Comparison of ENCODE assay signal across 15 cellular contexts in the genomic region with DNA sequence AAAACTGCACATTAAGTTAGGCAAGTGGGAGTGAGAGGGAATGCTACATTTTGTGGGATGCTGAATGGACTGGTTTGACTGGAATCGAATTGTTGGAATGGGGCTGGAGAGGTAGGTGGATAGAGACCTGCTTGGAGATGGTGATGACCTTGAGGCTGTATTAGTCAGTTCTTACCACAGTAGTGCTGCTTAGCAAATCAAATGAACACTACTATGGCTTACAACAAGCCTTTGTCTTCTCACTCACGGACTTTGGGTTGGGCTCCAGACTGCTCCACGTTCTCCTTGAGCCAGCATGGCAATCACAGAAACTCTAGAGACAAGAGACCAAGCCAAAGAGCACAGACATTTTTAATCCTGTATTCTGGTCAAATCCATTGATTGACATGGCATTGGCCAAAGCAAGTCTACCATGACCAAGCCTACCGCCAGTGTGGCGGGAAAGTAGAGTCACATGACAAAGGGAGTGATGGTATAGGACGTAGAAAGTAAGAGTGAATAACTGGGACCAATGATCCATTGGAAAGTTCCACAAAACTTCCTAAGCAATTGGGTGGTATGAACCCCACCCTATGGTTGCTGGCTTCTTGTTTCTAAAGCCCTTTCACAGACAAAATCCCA.
DNase-seq lines count a peak whose midpoint lies in the region; FAIRE-seq and TF ChIP-seq lines count a peak whose summit lies in the region.
"Had no signal": no experiment of that assay in that cellular context is flagged by ENCODE, and none has a peak within 500 bp of the region (broad histone marks: within the 10 kb centered on the region; RNA-seq: fewer than 3 reads in every experiment).

No MANE protein-coding gene starts in this region.

- no peak for TF ChIP-seq EP300 in H1 (IDR thresholded peaks at IDR 0.05; ENCODE audit: borderline replicate concordance in 1 of 2, low read depth in 2 of 2, low read length in 2 of 2)

- no peak overlapping the region for H3K4me3 ChIP-seq in H1 (ENCODE audit: extremely low read depth in 1 of 4, insufficient read depth in 2 of 4, low read depth in 3 of 4, low read length in 4 of 4)
- H3K4me3 ChIP-seq: HAP-1 had no signal

- H4K91ac ChIP-seq in H1 (replicated peaks; ENCODE audit: insufficient read length, low read length) = no peak overlapping the region

- peaks cover 2% of the 10 kb centered on the region; the same call in 1 of the 2 replicates for H3K23me2 ChIP-seq in H1 (ENCODE audit: low read depth, low read length)

- no peak overlapping the region for H2BK5ac ChIP-seq in H1 (ENCODE audit: low read depth, low read length)

- peaks cover 16 to 24% (median 19%) of the 10 kb centered on the region in 4 experiments for H3K4me1 ChIP-seq in H1 (replicated peaks in 1 of 4; ENCODE audit: control insufficient read depth in 3 of 4, insufficient read depth in 4 of 4, low read length in 3 of 4)
- H3K4me1 ChIP-seq: BE2C, HAP-1 had no signal

- H4K8ac ChIP-seq in H1 (ENCODE audit: extremely low read depth, insufficient read depth, low read length) = no peak overlapping the region

- H3K79me2 ChIP-seq in H1 (ENCODE audit: control insufficient read depth in 1 of 2, insufficient read depth in 2 of 2, low read length in 2 of 2) = no peaks in the 10 kb centered on the region

- no peak for TF ChIP-seq RAD21 in H1 (IDR thresholded peaks at IDR 0.05 in 1 of 2, conservative IDR thresholded peaks at IDR 0.05 in 1 of 2; ENCODE audit: low read depth in 2 of 2, low read length in 2 of 2)

- no peak overlapping the region for H2BK120ac ChIP-seq in H1 (replicated peaks; ENCODE audit: low read depth, low read length)

- no peak for TF ChIP-seq CTCF in H1 (IDR thresholded peaks at IDR 0.05; ENCODE audit: control extremely low read depth in 1 of 3, insufficient read depth in 1 of 3, low read depth in 1 of 3, low read length in 3 of 3)

- H4K20me1 ChIP-seq in H1 (replicated peaks in 1 of 2; ENCODE audit: control insufficient read depth in 1 of 2, insufficient read depth in 2 of 2, low read length in 2 of 2) = no peaks in the 10 kb centered on the region

- DNase-seq in COLO829 (ENCODE audit: low spot score) (peak; percentile 37), NCI-H526 treated with DMSO at 0.1 percent for 48 hours (lab: John Stamatoyannopoulos, UW) (peak; percentile 18), H1 (ENCODE audit: low read depth in 1 of 2, low spot score in 2 of 2) (no peak), germinal center (ENCODE audit: low spot score) (no peak), pons (ENCODE audit: low spot score) (no peak)
- DNase-seq in activated naive CD4-positive, alpha-beta T cell treated with anti-CD3 and anti-CD28 coated beads, Interleukin-2, amount 50 U/mL, for 16 hours = no peak
- DNase-seq: ACHN; BE2C; Calu3; CD4-positive, alpha-beta memory T cell; DMS79 treated with DMSO at 0.1 percent for 48 hours; GF-D8 had no signal

- POLR2A ChIA-PET in H1 (lab: Charles Lee; ENCODE audit: partially characterized antibody) = interaction anchor here (1.2 kb wide), 1 partner anchor 18 kb away, joined by 4 read pairs; no protein-coding TSS in a partner anchor

- no peak overlapping the region for H2BK12ac ChIP-seq in H1 (ENCODE audit: low read depth, low read length)

- H3K56ac ChIP-seq in H1 (replicated peaks; ENCODE audit: insufficient read length, low read depth, low read length) = no peak overlapping the region

- H4K5ac ChIP-seq in H1 (ENCODE audit: insufficient read length, low read depth, low read length) = no peak overlapping the region

- CTCF ChIA-PET in H1 (lab: Charles Lee; ENCODE audit: partially characterized antibody) = interaction anchor here (0.7 to 2.4 kb wide), 9 partner anchors 9 to 127 kb away, joined by 3 to 9 read pairs (median 3); no protein-coding TSS in a partner anchor

- H3K4me2 ChIP-seq in H1 (ENCODE audit: insufficient read depth in 1 of 2, low read depth in 2 of 2, low read length in 2 of 2) = no peak overlapping the region

- 90% methylated on average over 6 of the region's 6 CpGs; no CpG with 5 or more reads in 1 of the 2 experiments for WGBS in H1 (ENCODE audit: extremely low coverage in 1 of 2, insufficient coverage in 1 of 2, insufficient read length in 1 of 2, insufficient replicate concordance in 2 of 2, low coverage in 1 of 2, low lambda C conversion rate in 2 of 2, missing lambda C conversion rate in 1 of 2), 2 experiments

- H2BK15ac ChIP-seq in H1 (ENCODE audit: low read length) = no peak overlapping the region; the same call in 1 of the 2 replicates

- no peaks in the 10 kb centered on the region for H3K9me3 ChIP-seq in H1 (ENCODE audit: insufficient read depth in 2 of 2, low read depth in 1 of 2, low read length in 1 of 2)
- H3K9me3 ChIP-seq: BE2C, HAP-1 had no signal

- H3K79me1 ChIP-seq in H1 (ENCODE audit: low read depth, low read length) = no peaks in the 10 kb centered on the region

- H3K27ac ChIP-seq in H1 (ENCODE audit: low read depth, low read length) = no peak overlapping the region

- H3K36me3 ChIP-seq in H1 (ENCODE audit: control insufficient read depth in 2 of 4, insufficient read depth in 4 of 4, low read length in 3 of 4) = no peaks in the 10 kb centered on the region
- H3K36me3 ChIP-seq: BE2C, HAP-1 had no signal

- no peak overlapping the region for H3K14ac ChIP-seq in H1 (ENCODE audit: insufficient read length)

- no peak overlapping the region for H3K4ac ChIP-seq in H1 (replicated peaks; ENCODE audit: insufficient read length, low read depth, low read length)

- no peak overlapping the region for H2BK20ac ChIP-seq in H1 (ENCODE audit: low read length)

- H3K23ac ChIP-seq in H1 (ENCODE audit: insufficient read length) = no peak overlapping the region

- no peak overlapping the region for H2AK5ac ChIP-seq in H1 (ENCODE audit: low read depth, low read length)

- FAIRE-seq in H1 (lab: Jason Lieb, UNC) = no peak
- FAIRE-seq: A204.1, GM19239 had no signal

- H3K9ac ChIP-seq in H1 (replicated peaks in 1 of 4; ENCODE audit: extremely low read depth in 1 of 4, low read depth in 3 of 4, low read length in 3 of 4) = no peak overlapping the region

- no peak overlapping the region for H2AFZ ChIP-seq in H1 (ENCODE audit: low read length)

- H3K27me3 ChIP-seq in H1 (replicated peaks in 1 of 4; ENCODE audit: control insufficient read depth in 3 of 4, extremely low read depth in 1 of 4, insufficient read depth in 3 of 4, low read length in 3 of 4) = peaks cover 12 to 38% (median 31%) of the 10 kb centered on the region in 4 experiments

- TF ChIP-seq POLR2A in H1 (IDR thresholded peaks at IDR 0.05; ENCODE audit: control extremely low read depth in 1 of 2, low read depth in 2 of 2, low read length in 2 of 2) = no peak

- H3K18ac ChIP-seq in H1 (ENCODE audit: extremely low read depth, low read length) = no peak overlapping the region

TF ChIP-seq in H1, 55 proteins besides CTCF, POLR2A, EP300 and RAD21:
- TF ChIP-seq EZH2 (IDR thresholded peaks at IDR 0.05; ENCODE audit: low read depth, low read length, severe bottlenecking) = no peak
- TF ChIP-seq, protein P1, sequence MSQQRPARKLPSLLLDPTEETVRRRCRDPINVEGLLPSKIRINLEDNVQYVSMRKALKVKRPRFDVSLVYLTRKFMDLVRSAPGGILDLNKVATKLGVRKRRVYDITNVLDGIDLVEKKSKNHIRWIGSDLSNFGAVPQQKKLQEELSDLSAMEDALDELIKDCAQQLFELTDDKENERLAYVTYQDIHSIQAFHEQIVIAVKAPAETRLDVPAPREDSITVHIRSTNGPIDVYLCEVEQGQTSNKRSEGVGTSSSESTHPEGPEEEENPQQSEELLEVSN (IDR thresholded peaks at IDR 0.05) = peak; percentile 46; the same call in 1 of the 2 replicates
TF ChIP-seq in H1: peak in this region for 1.

Comparison
In these comparisons a context has a peak if more than half of its experiments do, and no peak if none do; other contexts are left out.
1. DNase-seq: peak in COLO829 (single experiment) and NCI-H526 treated with DMSO at 0.1 percent for 48 hours (single experiment); none in H1 (0 of 2), activated naive CD4-positive, alpha-beta T cell treated with anti-CD3 and anti-CD28 coated beads, Interleukin-2, amount 50 U/mL, for 16 hours (single experiment), germinal center (single experiment) and pons (single experiment).